Comparison of ENCODE assay signal across 8 cellular contexts in genomic region chr3:133805384-133805701, GRCh38. TPM values are rescaled to one million over a fixed set of nuclear protein-coding genes. Genes with fewer than 3 reads are reported as not detected.
A peak's percentile ranks its signal among the peaks of the same experiment; 100 is the strongest.
DNase-seq lines count a peak whose midpoint lies in the region; ATAC-seq and TF ChIP-seq lines count a peak whose summit lies in the region.

No MANE protein-coding gene starts in this region.

- no peak for TF ChIP-seq POLR2A in breast epithelium (IDR thresholded peaks at IDR 0.05)

- peaks cover 21% of the 10 kb centered on the region for H3K4me1 ChIP-seq in left ventricle myocardium inferior
- H3K4me1 ChIP-seq in breast epithelium = peaks cover 0 to 6% of the 10 kb centered on the region in 2 donors
- peaks cover 16% of the 10 kb centered on the region for H3K4me1 ChIP-seq in mononuclear cell (ENCODE audit: insufficient read depth, low read length)

- H3K27me3 ChIP-seq in left ventricle myocardium inferior (ENCODE audit: low read depth) = no peaks in the 10 kb centered on the region
- no peaks in the 10 kb centered on the region for H3K27me3 ChIP-seq in breast epithelium
- no peaks in the 10 kb centered on the region for H3K27me3 ChIP-seq in mononuclear cell (ENCODE audit: insufficient read depth, low read length)

- DNase-seq in left ventricle myocardium inferior (no peak), cardiac septum (ENCODE audit: low spot score) (no peak), breast epithelium (ENCODE audit: low spot score in 2 of 2) (no peak), mesenteric fat pad (ENCODE audit: low spot score) (no peak), EL (no peak)
- no peak for DNase-seq in stimulated activated naive CD4-positive, alpha-beta T cell treated with Interleukin-2 at 50 U/mL for 16 hours (lab: John Stamatoyannopoulos, UW)

- H3K36me3 ChIP-seq in left ventricle myocardium inferior = peaks cover 26% of the 10 kb centered on the region
- no peaks in the 10 kb centered on the region for H3K36me3 ChIP-seq in breast epithelium

- H3K9me3 ChIP-seq in left ventricle myocardium inferior (replicated peaks) (no peaks in the 10 kb centered on the region), breast epithelium (no peaks in the 10 kb centered on the region), mononuclear cell (ENCODE audit: low read depth, low read length) (no peaks in the 10 kb centered on the region)

- TF ChIP-seq CTCF in left ventricle myocardium inferior (IDR thresholded peaks at IDR 0.05; ENCODE audit: borderline replicate concordance) (no peak), breast epithelium (IDR thresholded peaks at IDR 0.05) (no peak)

- peak overlapping the region; percentile 84 for H3K27ac ChIP-seq in left ventricle myocardium inferior (replicated peaks)
- no peak overlapping the region for H3K27ac ChIP-seq in breast epithelium

- intact Hi-C loops in left ventricle myocardium inferior (cut with micrococcal nuclease) (loop anchor here (10.0 kb wide), 1 partner anchor 141 kb away; the partner anchor contains the start of gene TOPBP1), cardiac septum (cut with DNase I) (loop anchor here (5.0 to 10.0 kb wide), 3 partner anchors 143 to 1081 kb away; partner anchors contain the start of genes ANAPC13, CEP63, NPHP3 and TOPBP1), breast epithelium (cut with DNase I; ENCODE audit: low total_unique reads) (no loop called here)

- H3K4me3 ChIP-seq in left ventricle myocardium inferior (peak overlapping the region; percentile 91), breast epithelium (peak overlapping the region; percentile 78 to 93 (median 90)), mononuclear cell (ENCODE audit: low read length) (peak overlapping the region; percentile 87)

- ATAC-seq in HG03196 (IDR thresholded peaks at IDR 0.05; ENCODE audit: unreplicated experiment) = no peak

RNA-seq across cellular contexts. Expression of gene SRPRB, which starts 0.3 kb away (rescaled TPM):
- total RNA-seq in left ventricle myocardium inferior (26.0 TPM), cardiac septum (27.6 TPM), breast epithelium (10 to 100 TPM; 17.1 to 35.1 (median 28.4) TPM), mononuclear cell (13.4 TPM), mesenteric fat pad (58.9 TPM)

RNA-seq across cellular contexts. Expression of gene TF, which starts 59.1 kb away (rescaled TPM):
- total RNA-seq in left ventricle myocardium inferior (1.3 TPM), cardiac septum (5.8 TPM), breast epithelium (10 to 100 TPM in 1 of 3 donors, 1 to 10 TPM in 2; 6.3 to 22.9 (median 8.5) TPM), mononuclear cell (not detected), mesenteric fat pad (9.4 TPM)
